Comparison of ENCODE assay signal across 13 cellular contexts in genomic region chr1:183896466-183897026, GRCh38.
DNase-seq lines count a peak whose midpoint lies in the region; ATAC-seq and TF ChIP-seq lines count a peak whose summit lies in the region.
"Had no signal": no experiment of that assay in that cellular context is flagged by ENCODE, and none has a peak within 500 bp of the region (broad histone marks: within the 10 kb centered on the region; RNA-seq: fewer than 3 reads in every experiment).

No MANE protein-coding gene starts in this region.

- H3K4me1 ChIP-seq in subcutaneous abdominal adipose tissue (ENCODE audit: control insufficient read depth in 5 of 5, insufficient read depth in 5 of 5, low read length in 5 of 5): peaks cover 0 to 41% (median 28%) of the 10 kb centered on the region in 5 donors
- H3K4me1 ChIP-seq: body of pancreas, thyroid gland had no signal

- no peaks in the 10 kb centered on the region for H3K36me3 Mint-ChIP-seq in activated naive CD8-positive, alpha-beta T cell treated with anti-CD3 and anti-CD28 coated beads, Interleukin-2, amount 50 U/mL, for 24 hours (ENCODE audit: low read depth)
- H3K36me3 Mint-ChIP-seq in activated naive CD8-positive, alpha-beta T cell treated with anti-CD3 and anti-CD28 coated beads for 36 hours: peaks cover 4% of the 10 kb centered on the region

- no peak for TF ChIP-seq CTCF in choroid plexus epithelial cell (conservative IDR thresholded peaks at IDR 0.05; ENCODE audit: low read depth, low read length)

- H3K27ac Mint-ChIP-seq in activated naive CD8-positive, alpha-beta T cell treated with anti-CD3 and anti-CD28 coated beads, Interleukin-2, amount 50 U/mL, for 24 hours: peak overlapping the region; percentile 57
- H3K27ac Mint-ChIP-seq in activated naive CD8-positive, alpha-beta T cell treated with anti-CD3 and anti-CD28 coated beads for 36 hours: no peak overlapping the region

- H3K9me3 ChIP-seq in subcutaneous abdominal adipose tissue (ENCODE audit: control insufficient read depth in 5 of 5, low read length in 5 of 5): no peaks in the 10 kb centered on the region
- H3K9me3 ChIP-seq: body of pancreas, thyroid gland had no signal

- H3K9ac ChIP-seq in subcutaneous abdominal adipose tissue (ENCODE audit: low read length in 5 of 5): no peak overlapping the region

- no peaks in the 10 kb centered on the region for H3K27me3 Mint-ChIP-seq in activated naive CD8-positive, alpha-beta T cell treated with anti-CD3 and anti-CD28 coated beads, Interleukin-2, amount 50 U/mL, for 24 hours
- no peaks in the 10 kb centered on the region for H3K27me3 Mint-ChIP-seq in activated naive CD8-positive, alpha-beta T cell treated with anti-CD3 and anti-CD28 coated beads for 36 hours

- no peak for DNase-seq in activated naive CD8-positive, alpha-beta T cell treated with anti-CD3 and anti-CD28 coated beads, Interleukin-2, amount 50 U/mL, for 24 hours
- no peak for DNase-seq in activated naive CD8-positive, alpha-beta T cell treated with anti-CD3 and anti-CD28 coated beads for 36 hours
- DNase-seq in NOMO-1 treated with DMSO at 0.1 percent for 48 hours (lab: John Stamatoyannopoulos, UW; ENCODE audit: unreplicated experiment) (peak; percentile 97), choroid plexus epithelial cell (ENCODE audit: low read depth) (peak; percentile 89), RKO (ENCODE audit: low spot score) (no peak), NCI-H128 (lab: John Stamatoyannopoulos, UW; ENCODE audit: unreplicated experiment) (no peak)
- no peak for DNase-seq in stimulated activated CD4-positive, alpha-beta T cell treated with anti-CD3 and anti-CD28 coated beads, Interleukin-15, amount 100 ng/mL, for 24 hours
- DNase-seq: erythroblast, NCI-H2171 treated with DMSO at 0.1 percent for 48 hours, thyroid gland had no signal

- peaks cover 40 to 66% (median 53%) of the 10 kb centered on the region in 5 donors for H3K36me3 ChIP-seq in subcutaneous abdominal adipose tissue (ENCODE audit: control insufficient read depth in 5 of 5, insufficient read depth in 5 of 5, low read length in 5 of 5)
- H3K36me3 ChIP-seq: thyroid gland had no signal

- no peak overlapping the region for H3K4me3 ChIP-seq in choroid plexus epithelial cell (ENCODE audit: low read depth, low read length)
- H3K4me3 ChIP-seq in subcutaneous abdominal adipose tissue (ENCODE audit: low read depth in 1 of 5, low read length in 5 of 5): no peak overlapping the region
- H3K4me3 ChIP-seq: body of pancreas, thyroid gland had no signal

- no peak overlapping the region for H3K4me3 Mint-ChIP-seq in activated naive CD8-positive, alpha-beta T cell treated with anti-CD3 and anti-CD28 coated beads, Interleukin-2, amount 50 U/mL, for 24 hours
- no peak overlapping the region for H3K4me3 Mint-ChIP-seq in activated naive CD8-positive, alpha-beta T cell treated with anti-CD3 and anti-CD28 coated beads for 36 hours

- H3K27me3 ChIP-seq in subcutaneous abdominal adipose tissue (ENCODE audit: control insufficient read depth in 5 of 5, insufficient read depth in 4 of 5, low read length in 5 of 5): no peaks in the 10 kb centered on the region
- H3K27me3 ChIP-seq: body of pancreas, thyroid gland had no signal

- peaks cover 16% of the 10 kb centered on the region for H3K4me1 Mint-ChIP-seq in activated naive CD8-positive, alpha-beta T cell treated with anti-CD3 and anti-CD28 coated beads, Interleukin-2, amount 50 U/mL, for 24 hours
- peaks cover 17% of the 10 kb centered on the region for H3K4me1 Mint-ChIP-seq in activated naive CD8-positive, alpha-beta T cell treated with anti-CD3 and anti-CD28 coated beads for 36 hours

- no peaks in the 10 kb centered on the region for H3K9me3 Mint-ChIP-seq in activated naive CD8-positive, alpha-beta T cell treated with anti-CD3 and anti-CD28 coated beads, Interleukin-2, amount 50 U/mL, for 24 hours
- H3K9me3 Mint-ChIP-seq in activated naive CD8-positive, alpha-beta T cell treated with anti-CD3 and anti-CD28 coated beads for 36 hours: no peaks in the 10 kb centered on the region

- peak; percentile 61 for ATAC-seq in activated naive CD8-positive, alpha-beta T cell treated with anti-CD3 and anti-CD28 coated beads, Interleukin-2, amount 50 U/mL, for 24 hours
- ATAC-seq: body of pancreas, SK-N-SH treated with all-trans-retinoic acid at 6 μM for 48 hours had no signal

- peak overlapping the region; percentile 27 for H3K27ac ChIP-seq in subcutaneous abdominal adipose tissue (ENCODE audit: low read depth, low read length)
- H3K27ac ChIP-seq: body of pancreas, thyroid gland had no signal

Comparison
In these comparisons a context has a peak if more than half of its experiments do, and no peak if none do; other contexts are left out.
1. DNase-seq: peak in NOMO-1 treated with DMSO at 0.1 percent for 48 hours (single experiment) and choroid plexus epithelial cell (single experiment); none in activated naive CD8-positive, alpha-beta T cell treated with anti-CD3 and anti-CD28 coated beads, Interleukin-2, amount 50 U/mL, for 24 hours (single experiment), activated naive CD8-positive, alpha-beta T cell treated with anti-CD3 and anti-CD28 coated beads for 36 hours (single experiment), RKO (single experiment), stimulated activated CD4-positive, alpha-beta T cell treated with anti-CD3 and anti-CD28 coated beads, Interleukin-15, amount 100 ng/mL, for 24 hours (single experiment) and NCI-H128 (single experiment).